16 cellular contexts compared by ENCODE assay signal in the genomic region with DNA sequence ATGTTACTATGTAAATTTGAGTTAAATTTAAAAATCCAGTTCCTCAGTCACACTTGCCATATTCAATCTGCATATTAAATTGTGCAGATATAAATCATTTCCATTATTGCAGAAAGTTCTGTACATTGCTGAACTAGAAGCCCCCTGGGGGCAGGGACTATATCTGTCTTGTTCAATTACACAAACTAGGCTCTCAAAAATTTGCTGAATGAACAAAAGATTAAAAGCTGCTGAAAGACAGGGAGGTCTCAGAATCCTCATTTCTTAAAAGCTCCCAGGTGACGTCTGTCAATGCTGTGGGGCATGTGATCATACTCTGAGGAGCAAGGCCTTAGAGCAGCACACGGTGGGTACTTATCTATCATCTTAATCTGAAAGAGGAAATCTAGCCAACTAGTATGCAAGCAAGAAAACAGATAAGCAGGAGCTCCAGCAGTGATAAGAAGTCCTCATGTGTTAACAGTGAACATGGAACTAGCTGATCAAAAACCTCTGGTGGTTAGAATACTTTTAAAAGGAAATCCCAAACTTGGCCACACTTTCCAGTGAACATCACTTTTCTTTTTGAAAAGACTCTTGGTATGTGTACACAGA.
A peak's percentile ranks its signal among the peaks of the same experiment; 100 is the strongest.
DNase-seq lines count a peak whose midpoint lies in the region; ATAC-seq and TF ChIP-seq lines count a peak whose summit lies in the region.
"Had no signal": no experiment of that assay in that cellular context is flagged by ENCODE, and none has a peak within 500 bp of the region (broad histone marks: within the 10 kb centered on the region; RNA-seq: fewer than 3 reads in every experiment).

No MANE protein-coding gene starts in this region.

- H3K27me3 ChIP-seq in cardiac muscle cell (no peaks in the 10 kb centered on the region), upper lobe of right lung (no peaks in the 10 kb centered on the region)

- DNase-seq in cardiac muscle cell (ENCODE audit: low read depth in 1 of 2, low spot score in 1 of 2) (no peak), Right ventricle myocardium inferior (ENCODE audit: missing footprints) (no peak), HFFc6 (no peak), upper lobe of right lung (no peak)
- no peak for DNase-seq in activated T-helper 2 cell treated with anti-CD3 and anti-CD28 coated beads, Interferon-gamma antibody, Interleukin-2, Interleukin-4, amounts not matched to agents 10 μg/mL and 5 μg/mL and 100 μg/mL, durations not matched to agents 14 hours and 24 hours and 36 hours (ENCODE audit: low spot score)
- no peak for DNase-seq in stimulated activated CD4-positive, alpha-beta T cell treated with anti-CD3 and anti-CD28 coated beads, Interleukin-15, amount 100 ng/mL, for 24 hours
- DNase-seq: DMS79, GM23248, HCEC 1CT, KG1, NCI-H1048, NCI-H146, NCI-H2081, NCI-H524 had no signal

- H3K4me1 ChIP-seq in cardiac muscle cell (ENCODE audit: low read depth) (peaks cover 3% of the 10 kb centered on the region), upper lobe of right lung (no peaks in the 10 kb centered on the region)

- peak overlapping the region; percentile 27 for H3K27ac ChIP-seq in cardiac muscle cell
- H3K27ac ChIP-seq in upper lobe of right lung = no peak overlapping the region
- H3K27ac ChIP-seq: GM23248 had no signal

- no peak for TF ChIP-seq CTCF in cardiac muscle cell (IDR thresholded peaks at IDR 0.05; ENCODE audit: low read depth, low read length)
- no peak for TF ChIP-seq CTCF in HFFc6 (IDR thresholded peaks at IDR 0.05)
- no peak for TF ChIP-seq CTCF in upper lobe of right lung (IDR thresholded peaks at IDR 0.05)

- H3K4me3 ChIP-seq in cardiac muscle cell (no peak overlapping the region), upper lobe of right lung (no peak overlapping the region)
- H3K4me3 ChIP-seq: GM23248 had no signal

- H3K9me3 ChIP-seq in cardiac muscle cell (ENCODE audit: low read depth) (no peaks in the 10 kb centered on the region), upper lobe of right lung (no peaks in the 10 kb centered on the region)

- H3K4me3 Mint-ChIP-seq in HFFc6 = no peak overlapping the region; the same call in 1 of the 2 replicates
- H3K4me3 Mint-ChIP-seq in activated T-helper 2 cell treated with anti-CD3 and anti-CD28 coated beads, Interferon-gamma antibody, Interleukin-2, Interleukin-4, amounts not matched to agents 10 μg/mL and 5 μg/mL and 100 μg/mL, durations not matched to agents 14 hours and 24 hours and 36 hours (ENCODE audit: low read depth) = no peak overlapping the region

- peak overlapping the region; percentile 45; the same call in 1 of the 2 replicates for H3K27ac Mint-ChIP-seq in HFFc6
- H3K27ac Mint-ChIP-seq in activated T-helper 2 cell treated with anti-CD3 and anti-CD28 coated beads, Interferon-gamma antibody, Interleukin-2, Interleukin-4, amounts not matched to agents 10 μg/mL and 5 μg/mL and 100 μg/mL, durations not matched to agents 14 hours and 24 hours and 36 hours = peak overlapping the region; percentile 1

- peaks cover 49% of the 10 kb centered on the region for H3K36me3 Mint-ChIP-seq in HFFc6 (ENCODE audit: low read depth)
- H3K36me3 Mint-ChIP-seq in activated T-helper 2 cell treated with anti-CD3 and anti-CD28 coated beads, Interferon-gamma antibody, Interleukin-2, Interleukin-4, amounts not matched to agents 10 μg/mL and 5 μg/mL and 100 μg/mL, durations not matched to agents 14 hours and 24 hours and 36 hours (ENCODE audit: low read depth) = peaks cover 66% of the 10 kb centered on the region

- H3K9me3 Mint-ChIP-seq in HFFc6 = peaks cover 13% of the 10 kb centered on the region
- H3K9me3 Mint-ChIP-seq in activated T-helper 2 cell treated with anti-CD3 and anti-CD28 coated beads, Interferon-gamma antibody, Interleukin-2, Interleukin-4, amounts not matched to agents 10 μg/mL and 5 μg/mL and 100 μg/mL, durations not matched to agents 14 hours and 24 hours and 36 hours = peaks cover 14% of the 10 kb centered on the region

- H3K36me3 ChIP-seq in cardiac muscle cell (peaks cover 19% of the 10 kb centered on the region), upper lobe of right lung (peaks cover 72% of the 10 kb centered on the region)

- peaks cover 5% of the 10 kb centered on the region for H3K4me1 Mint-ChIP-seq in HFFc6 (ENCODE audit: low read depth)
- peaks cover 21% of the 10 kb centered on the region for H3K4me1 Mint-ChIP-seq in activated T-helper 2 cell treated with anti-CD3 and anti-CD28 coated beads, Interferon-gamma antibody, Interleukin-2, Interleukin-4, amounts not matched to agents 10 μg/mL and 5 μg/mL and 100 μg/mL, durations not matched to agents 14 hours and 24 hours and 36 hours (ENCODE audit: low read depth)

- intact Hi-C loops in Right ventricle myocardium inferior (cut with DNase I) (no loop called here), upper lobe of right lung (cut with DNase I) (no loop called here)
- intact Hi-C loops in activated T-helper 2 cell treated with anti-CD3 and anti-CD28 coated beads, Interferon-gamma antibody, Interleukin-2, Interleukin-4, amounts not matched to agents 10 μg/mL and 5 μg/mL and 100 μg/mL, durations not matched to agents 14 hours and 24 hours and 36 hours (cut with micrococcal nuclease) = loop anchor here (5.0 kb wide), 1 partner anchor 62 kb away; the partner anchor contains the start of gene APPL2

- no peak for ATAC-seq in Right ventricle myocardium inferior
- no peak for ATAC-seq in upper lobe of right lung
- ATAC-seq in HG03280 (IDR thresholded peaks at IDR 0.05; ENCODE audit: unreplicated experiment) = no peak
- ATAC-seq: Panc1 had no signal

- peaks cover 2% of the 10 kb centered on the region; the same call in 1 of the 2 replicates for H3K27me3 Mint-ChIP-seq in HFFc6 (ENCODE audit: insufficient read depth)
- no peaks in the 10 kb centered on the region for H3K27me3 Mint-ChIP-seq in activated T-helper 2 cell treated with anti-CD3 and anti-CD28 coated beads, Interferon-gamma antibody, Interleukin-2, Interleukin-4, amounts not matched to agents 10 μg/mL and 5 μg/mL and 100 μg/mL, durations not matched to agents 14 hours and 24 hours and 36 hours (ENCODE audit: low read depth)
